In the genomic region with DNA sequence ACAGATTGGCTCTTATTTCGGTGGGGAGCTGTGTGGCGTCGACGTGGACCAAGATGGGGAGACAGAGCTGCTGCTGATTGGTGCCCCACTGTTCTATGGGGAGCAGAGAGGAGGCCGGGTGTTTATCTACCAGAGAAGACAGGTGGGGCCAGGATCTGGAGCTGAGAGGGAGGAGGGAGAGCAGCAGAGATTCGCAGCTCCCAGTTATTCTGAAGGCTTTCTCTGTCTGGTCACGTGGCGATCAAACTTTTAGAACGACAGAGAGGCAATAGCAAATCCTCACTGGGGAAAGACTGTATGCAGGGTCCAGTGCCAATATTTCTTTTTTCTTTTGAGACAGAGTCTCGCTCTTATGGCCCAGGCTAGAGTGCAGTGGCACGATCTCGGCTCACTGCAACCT, we compare ENCODE assay signal across 27 cellular contexts. TPM values are rescaled to one million over a fixed set of nuclear protein-coding genes. Genes with fewer than 3 reads are reported as not detected.
DNase-seq lines count a peak whose midpoint lies in the region; ATAC-seq and TF ChIP-seq lines count a peak whose summit lies in the region.
"Had no signal": no experiment of that assay in that cellular context is flagged by ENCODE, and none has a peak within 500 bp of the region (broad histone marks: within the 10 kb centered on the region; RNA-seq: fewer than 3 reads in every experiment).

No MANE protein-coding gene starts in this region.

- peaks cover 18 to 21% (median 18%) of the 10 kb centered on the region in 3 donors for H3K4me1 Mint-ChIP-seq in T-cell
- H3K4me1 Mint-ChIP-seq in effector memory CD8-positive, alpha-beta T cell (ENCODE audit: low read depth in 2 of 2) = peaks cover 25 to 30% of the 10 kb centered on the region in 2 donors

- no peaks in the 10 kb centered on the region for H3K9me3 ChIP-seq in thyroid gland
- H3K9me3 ChIP-seq: left lung, tibial nerve had no signal

- no peaks in the 10 kb centered on the region for H3K36me3 ChIP-seq in thyroid gland
- H3K36me3 ChIP-seq: brain microvascular endothelial cell, tibial nerve had no signal

- no peaks in the 10 kb centered on the region for H3K9me3 Mint-ChIP-seq in T-cell
- H3K9me3 Mint-ChIP-seq in effector memory CD8-positive, alpha-beta T cell = no peaks in the 10 kb centered on the region
- H3K9me3 Mint-ChIP-seq: stimulated activated naive CD8-positive, alpha-beta T cell treated with anti-CD3 and anti-CD28 coated beads, Interleukin-15, amount 100 ng/mL, for 72 hours had no signal

- peaks cover 35% of the 10 kb centered on the region for H3K36me3 Mint-ChIP-seq in T-cell
- peaks cover 95% of the 10 kb centered on the region for H3K36me3 Mint-ChIP-seq in effector memory CD8-positive, alpha-beta T cell (ENCODE audit: insufficient read depth)

- no peaks in the 10 kb centered on the region for H3K27me3 ChIP-seq in thyroid gland
- H3K27me3 ChIP-seq: brain microvascular endothelial cell, left lung, tibial nerve had no signal

- H3K4me1 ChIP-seq in thyroid gland = no peaks in the 10 kb centered on the region
- H3K4me1 ChIP-seq: tibial nerve had no signal

- peak; percentile 4 for DNase-seq in NCI-H1436 (lab: John Stamatoyannopoulos, UW)
- DNase-seq in NCI-H1436 treated with DMSO at 0.1 percent for 48 hours (lab: John Stamatoyannopoulos, UW) = no peak
- peak; percentile 2 for DNase-seq in AG20443 (ENCODE audit: low spot score)
- DNase-seq in T-cell = no peak
- no peak for DNase-seq in effector memory CD8-positive, alpha-beta T cell
- DNase-seq in thyroid gland = no peak
- no peak for DNase-seq in KG1 (lab: John Stamatoyannopoulos, UW)
- DNase-seq in C1 segment of cervical spinal cord (lab: John Stamatoyannopoulos, UW) = no peak
- DNase-seq: activated CD4-positive, CD25-positive, alpha-beta regulatory T cell treated with anti-CD3 and anti-CD28 coated beads, Interleukin-2, amount 50 U/mL, for 72 hours; amniotic stem cell; brain microvascular endothelial cell; DMS153; IMR-90; left lung; NCI-H1092 treated with DMSO at 0.1 percent for 48 hours; NCI-H2029 treated with DMSO at 0.1 percent for 48 hours; NCI-H226; NCI-H748 treated with DMSO at 0.1 percent for 48 hours; stimulated activated naive CD8-positive, alpha-beta T cell treated with anti-CD3 and anti-CD28 coated beads, Interleukin-15, amount 100 ng/mL, for 72 hours had no signal

- CTCF ChIA-PET in T-cell (lab: Charles Lee) = no interaction called here

- H3K27ac ChIP-seq in thyroid gland = no peak overlapping the region
- H3K27ac ChIP-seq: 22Rv1, brain microvascular endothelial cell, epithelial cell of prostate, left lung, skin epidermis, tibial nerve had no signal

- intact Hi-C loops in thyroid gland (cut with DNase I) = no loop called here

- no peak overlapping the region for H3K4me3 Mint-ChIP-seq in T-cell
- no peak overlapping the region for H3K4me3 Mint-ChIP-seq in effector memory CD8-positive, alpha-beta T cell
- H3K4me3 Mint-ChIP-seq: stimulated activated naive CD8-positive, alpha-beta T cell treated with anti-CD3 and anti-CD28 coated beads, Interleukin-15, amount 100 ng/mL, for 72 hours had no signal

- 71 to 72% methylated on average over 12 of the region's 12 CpGs for WGBS in thyroid gland, 2 donors

- ATAC-seq in T-cell (replicated peaks in 1 of 4) = no peak
- ATAC-seq in effector memory CD8-positive, alpha-beta T cell (replicated peaks) = no peak
- ATAC-seq: left lung; stimulated activated naive CD8-positive, alpha-beta T cell treated with anti-CD3 and anti-CD28 coated beads, Interleukin-15, amount 100 ng/mL, for 72 hours had no signal

- no peak overlapping the region for H3K4me3 ChIP-seq in thyroid gland (replicated peaks in 1 of 3)
- H3K4me3 ChIP-seq: left lung, skin epidermis, tibial nerve had no signal

- H3K27ac Mint-ChIP-seq in T-cell = peak overlapping the region; percentile 19 to 25
- H3K27ac Mint-ChIP-seq in effector memory CD8-positive, alpha-beta T cell = peak overlapping the region; percentile 56 to 83

- POLR2A ChIA-PET in T-cell (lab: Charles Lee) = no interaction called here

- TF ChIP-seq POLR2A in thyroid gland (IDR thresholded peaks at IDR 0.05) = no peak

- H3K27me3 Mint-ChIP-seq in T-cell = no peaks in the 10 kb centered on the region
- H3K27me3 Mint-ChIP-seq in effector memory CD8-positive, alpha-beta T cell = no peaks in the 10 kb centered on the region
- H3K27me3 Mint-ChIP-seq: stimulated activated naive CD8-positive, alpha-beta T cell treated with anti-CD3 and anti-CD28 coated beads, Interleukin-15, amount 100 ng/mL, for 72 hours had no signal

- no peak for TF ChIP-seq CTCF in thyroid gland (IDR thresholded peaks at IDR 0.05)

RNA-seq across cellular contexts. Expression of a gene that starts 22.2 kb away (rescaled TPM):
- total RNA-seq in T-cell (100 to 1,000 TPM; 322 to 640 (median 518) TPM), thyroid gland (1 to 10 TPM in 3 of 4 donors, under 1 TPM in 1; 0.56 to 4.6 (median 2.8) TPM)
- total RNA-seq: glomerular endothelial cell, H4, IMR-90, myocyte, renal cortical epithelial cell had no signal

RNA-seq across cellular contexts. Expression of a gene that starts 31.7 kb away (rescaled TPM):
- total RNA-seq in T-cell (1 to 10 TPM; 5.0 to 8.3 (median 7.2) TPM), thyroid gland (10 to 100 TPM; 27.4 to 44.9 (median 32.3) TPM)

RNA-seq across cellular contexts. Expression of a gene that starts 39.9 kb away (rescaled TPM):
- 10 to 100 TPM in 3 of 5 donors, 1 to 10 TPM in 2; 6.8 to 17.4 (median 14.2) TPM for total RNA-seq in T-cell
- 10 to 100 TPM; 13.6 to 30.7 (median 21.8) TPM for total RNA-seq in thyroid gland

RNA-seq across cellular contexts. Expression of a gene that starts 49.0 kb away (rescaled TPM):
- total RNA-seq in T-cell (10 to 100 TPM; 21.3 to 50.2 (median 47.8) TPM), thyroid gland (10 to 100 TPM; 34.5 to 41.3 (median 39.9) TPM)

Comparison
In these comparisons a context has a peak if more than half of its experiments do, and no peak if none do; other contexts are left out.
1. DNase-seq: peak in NCI-H1436 (single experiment) and AG20443 (single experiment); none in NCI-H1436 treated with DMSO at 0.1 percent for 48 hours (single experiment), T-cell (0 of 34), effector memory CD8-positive, alpha-beta T cell (0 of 3), thyroid gland (0 of 2), KG1 (single experiment) and C1 segment of cervical spinal cord (0 of 14).
2. RNA of a gene that starts 22.2 kb away (total RNA-seq): 322 to 640 TPM in T-cell; 0.56 to 4.6 TPM in thyroid gland; every median in the first group is over 10 times any median in the second.